In genomic region chr17:21041753-21042433, GRCh38 we compare ENCODE assay signal across 1 cellular context.
TF ChIP-seq lines count a peak whose summit lies in the region.

No MANE protein-coding gene starts in this region.

TF ChIP-seq in HepG2, 621 proteins besides CTCF, POLR2A, EP300 and RAD21 (continued from another document and continues in another):
- TF ChIP-seq ZBTB40 (IDR thresholded peaks at IDR 0.05) (no peak), ZBTB40 (CRISPR knock-in tag; IDR thresholded peaks at IDR 0.05) (0 out of 2 replicates have a peak, but pooled peaks have one; percentile 5), CHD4 (IDR thresholded peaks at IDR 0.05; ENCODE audit: borderline replicate concordance, low read length) (no peak), HNF1B (CRISPR knock-in tag; IDR thresholded peaks at IDR 0.05) (0 out of 2 replicates have a peak, but pooled peaks have one; percentile 26), ZNF256 (CRISPR knock-in tag; conservative IDR thresholded peaks at IDR 0.05) (no peak), ZC3H13 (CRISPR knock-in tag; IDR thresholded peaks at IDR 0.05) (no peak), ATF4 (CRISPR knock-in tag; IDR thresholded peaks at IDR 0.05) (0 out of 4 replicates have a peak, but pooled peaks of 1 of the 2 experiments have one; percentile 31), ZNF275 (CRISPR knock-in tag; IDR thresholded peaks at IDR 0.05; ENCODE audit: borderline replicate concordance) (no peak), SNAI1 (CRISPR knock-in tag; IDR thresholded peaks at IDR 0.05; ENCODE audit: borderline replicate concordance) (no peak), KMT2A (CRISPR knock-in tag; IDR thresholded peaks at IDR 0.05) (0 out of 2 replicates have a peak, but pooled peaks have one; percentile 14), GTF2F1 (IDR thresholded peaks at IDR 0.05; ENCODE audit: low read length) (no peak), ZNF678 (CRISPR knock-in tag; IDR thresholded peaks at IDR 0.05) (no peak), THAP9 (CRISPR knock-in tag; IDR thresholded peaks at IDR 0.05; ENCODE audit: borderline replicate concordance) (0 out of 2 replicates have a peak, but pooled peaks have one; percentile 20), JDP2 (CRISPR knock-in tag; IDR thresholded peaks at IDR 0.05; ENCODE audit: borderline replicate concordance) (no peak), ZSCAN22 (CRISPR knock-in tag; IDR thresholded peaks at IDR 0.05) (no peak), ETS1 (CRISPR knock-in tag; IDR thresholded peaks at IDR 0.05) (0 out of 2 replicates have a peak, but pooled peaks have one; percentile 23), SRSF4 (IDR thresholded peaks at IDR 0.05; ENCODE audit: low read depth, low read length, poor library complexity, severe bottlenecking) (no peak), SAFB2 (CRISPR knock-in tag; IDR thresholded peaks at IDR 0.05; ENCODE audit: borderline replicate concordance, low read depth) (no peak), ZNF205 (CRISPR knock-in tag; IDR thresholded peaks at IDR 0.05) (no peak), ARNT (IDR thresholded peaks at IDR 0.05) (no peak), ZMAT5 (CRISPR knock-in tag; IDR thresholded peaks at IDR 0.05; ENCODE audit: borderline replicate concordance, low read depth) (no peak), ZNF331 (CRISPR knock-in tag; IDR thresholded peaks at IDR 0.05) (0 out of 2 replicates have a peak, but pooled peaks have one; percentile 30), GFI1 (CRISPR knock-in tag; IDR thresholded peaks at IDR 0.05; ENCODE audit: borderline replicate concordance) (no peak), ZNF646 (CRISPR knock-in tag; IDR thresholded peaks at IDR 0.05) (no peak), CAMTA2 (CRISPR knock-in tag; IDR thresholded peaks at IDR 0.05; ENCODE audit: borderline replicate concordance) (no peak), YEATS4 (CRISPR knock-in tag; IDR thresholded peaks at IDR 0.05; ENCODE audit: borderline replicate concordance) (no peak), SMAD9 (CRISPR knock-in tag; IDR thresholded peaks at IDR 0.05) (no peak), CBX2 (IDR thresholded peaks at IDR 0.05; ENCODE audit: low read depth, low read length) (no peak), CBX2 (CRISPR knock-in tag; IDR thresholded peaks at IDR 0.05; ENCODE audit: low read depth) (no peak), KAT8 (CRISPR knock-in tag; IDR thresholded peaks at IDR 0.05) (no peak), NFRKB (IDR thresholded peaks at IDR 0.05) (no peak), THAP11 (CRISPR knock-in tag; IDR thresholded peaks at IDR 0.05) (peak; percentile 64), ZNF740 (CRISPR knock-in tag; IDR thresholded peaks at IDR 0.05) (no peak)
